In the genomic region with DNA sequence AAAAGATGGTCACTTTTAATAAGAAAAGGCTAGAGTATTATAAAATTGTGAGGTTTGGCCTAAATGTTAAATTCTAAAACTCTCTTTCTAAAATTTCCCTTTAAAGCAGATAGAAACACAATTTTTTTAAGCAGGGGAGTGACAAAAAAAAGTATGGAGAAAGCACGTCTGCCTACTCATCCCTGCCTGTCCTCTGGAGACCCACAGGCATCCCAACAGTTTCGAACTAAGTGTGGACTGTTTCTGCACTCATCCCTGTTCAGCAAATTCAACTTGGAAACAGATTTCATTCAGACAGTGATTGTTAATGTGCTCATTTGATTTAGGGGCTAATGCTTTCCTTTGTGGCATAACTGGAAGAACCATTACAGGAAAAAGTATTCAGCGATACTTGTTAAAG, we compare ENCODE assay signal across 16 cellular contexts.
"Had no signal": no experiment of that assay in that cellular context is flagged by ENCODE, and none has a peak within 500 bp of the region (broad histone marks: within the 10 kb centered on the region; RNA-seq: fewer than 3 reads in every experiment).

No MANE protein-coding gene starts in this region.

- H3K4me3 Mint-ChIP-seq: activated CD4-positive, alpha-beta T cell treated with anti-CD3 and anti-CD28 coated beads, Interleukin-2, amount 10 ng/mL, durations not matched to agents 24 days and 14 days; activated CD8-positive, alpha-beta T cell treated with anti-CD3 and anti-CD28 coated beads for 36 hours; activated naive CD4-positive, alpha-beta T cell treated with anti-CD3 and anti-CD28 coated beads for 36 hours; activated T-cell treated with anti-CD3 and anti-CD28 coated beads, Interleukin-2, amount 50 U/mL, for 4 hours; brain; central memory CD8-positive, alpha-beta T cell; nephron; stimulated activated naive CD8-positive, alpha-beta T cell treated with anti-CD3 and anti-CD28 coated beads, Interleukin-15, Interleukin-2, amounts not matched to agents 100 ng/mL and 50 ng/mL, for 24 hours had no signal

- FAIRE-seq: small intestine had no signal

- H3K27ac Mint-ChIP-seq: activated CD4-positive, alpha-beta T cell treated with anti-CD3 and anti-CD28 coated beads, Interleukin-2, amount 10 ng/mL, durations not matched to agents 24 days and 14 days; activated CD8-positive, alpha-beta T cell treated with anti-CD3 and anti-CD28 coated beads for 36 hours; activated naive CD4-positive, alpha-beta T cell treated with anti-CD3 and anti-CD28 coated beads for 36 hours; brain; stimulated activated naive CD8-positive, alpha-beta T cell treated with anti-CD3 and anti-CD28 coated beads, Interleukin-15, Interleukin-2, amounts not matched to agents 100 ng/mL and 50 ng/mL, for 24 hours had no signal

- H3K36me3 ChIP-seq: gastrocnemius medialis, left lung, upper lobe of left lung had no signal

- H3K4me1 Mint-ChIP-seq: activated CD4-positive, alpha-beta T cell treated with anti-CD3 and anti-CD28 coated beads, Interleukin-2, amount 10 ng/mL, durations not matched to agents 24 days and 14 days; central memory CD8-positive, alpha-beta T cell had no signal

- H3K36me3 Mint-ChIP-seq: brain had no signal

- H3K9ac ChIP-seq: parathyroid adenoma had no signal

- H3K27me3 ChIP-seq: gastrocnemius medialis, left lung, upper lobe of left lung had no signal

- H3K9me3 Mint-ChIP-seq: activated CD4-positive, alpha-beta T cell treated with anti-CD3 and anti-CD28 coated beads, Interleukin-2, amount 10 ng/mL, durations not matched to agents 24 days and 14 days; activated CD8-positive, alpha-beta T cell treated with anti-CD3 and anti-CD28 coated beads for 36 hours; activated T-cell treated with anti-CD3 and anti-CD28 coated beads, Interleukin-2, amount 50 U/mL, for 4 hours; central memory CD8-positive, alpha-beta T cell; stimulated activated naive CD8-positive, alpha-beta T cell treated with anti-CD3 and anti-CD28 coated beads, Interleukin-15, Interleukin-2, amounts not matched to agents 100 ng/mL and 50 ng/mL, for 24 hours had no signal

- ATAC-seq: activated CD8-positive, alpha-beta T cell treated with anti-CD3 and anti-CD28 coated beads for 36 hours had no signal

- H3K4me3 ChIP-seq: coronary artery, gastrocnemius medialis, left lung, upper lobe of left lung had no signal

- H3K27ac ChIP-seq: parathyroid adenoma, upper lobe of left lung had no signal

- H3K27me3 Mint-ChIP-seq: activated CD4-positive, alpha-beta T cell treated with anti-CD3 and anti-CD28 coated beads, Interleukin-2, amount 10 ng/mL, durations not matched to agents 24 days and 14 days; activated CD8-positive, alpha-beta T cell treated with anti-CD3 and anti-CD28 coated beads for 36 hours; central memory CD8-positive, alpha-beta T cell; stimulated activated naive CD8-positive, alpha-beta T cell treated with anti-CD3 and anti-CD28 coated beads, Interleukin-15, Interleukin-2, amounts not matched to agents 100 ng/mL and 50 ng/mL, for 24 hours had no signal

- DNase-seq: activated CD4-positive, alpha-beta T cell treated with anti-CD3 and anti-CD28 coated beads, Interleukin-2, amount 10 ng/mL, durations not matched to agents 24 days and 14 days; activated CD8-positive, alpha-beta T cell treated with anti-CD3 and anti-CD28 coated beads for 36 hours; activated naive CD4-positive, alpha-beta T cell treated with anti-CD3 and anti-CD28 coated beads for 36 hours; activated T-cell treated with anti-CD3 and anti-CD28 coated beads, Interleukin-2, amount 50 U/mL, for 4 hours; anterior cingulate cortex; gastrocnemius medialis; left lung; small intestine; stimulated activated CD4-positive, alpha-beta T cell treated with anti-CD3 and anti-CD28 coated beads, Interleukin-2, amount 100 ng/mL, for 48 hours; upper lobe of left lung had no signal

- H3K9me3 ChIP-seq: gastrocnemius medialis, left lung, upper lobe of left lung had no signal

- H3K4me1 ChIP-seq: gastrocnemius medialis, left lung, parathyroid adenoma, upper lobe of left lung had no signal
